1 cellular context compared by ENCODE assay signal in the genomic region with DNA sequence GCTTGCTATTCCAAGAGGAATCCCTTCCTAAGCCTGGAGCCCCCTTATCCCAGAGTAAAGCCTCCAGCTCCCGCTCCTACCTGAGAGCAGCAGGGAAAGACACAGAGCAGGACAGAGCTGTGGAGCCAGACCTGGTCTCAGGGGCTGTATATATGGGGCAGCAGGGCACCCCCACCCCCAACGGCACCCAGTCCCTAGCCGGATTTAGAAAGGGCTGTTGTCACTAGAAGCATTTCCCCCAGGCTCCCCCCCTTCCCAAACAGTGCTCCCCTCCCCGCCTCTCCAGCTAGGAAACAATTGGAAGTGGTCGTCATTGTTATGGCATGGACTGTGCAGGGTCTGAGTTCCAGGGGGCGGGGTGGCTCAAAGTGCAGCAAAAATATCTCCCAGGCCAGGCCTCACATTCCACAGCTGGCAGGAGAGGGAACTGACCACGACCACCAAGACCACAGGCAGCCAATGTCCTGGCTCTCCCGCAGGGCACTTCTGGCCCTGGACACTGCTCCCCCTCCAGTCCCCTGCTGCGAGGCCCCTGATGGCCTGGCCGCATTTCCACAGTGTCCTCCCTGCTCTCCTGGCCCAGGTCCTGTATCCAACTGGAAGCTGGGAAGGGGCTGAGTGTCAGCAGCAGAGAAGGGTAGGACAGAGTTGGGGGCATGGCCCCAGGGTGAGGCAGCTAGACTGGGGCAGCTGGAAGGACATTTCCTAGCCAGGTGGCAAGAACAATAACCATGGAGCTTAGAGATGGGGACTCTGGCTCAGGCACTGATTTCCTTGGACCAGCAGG.
TF ChIP-seq lines count a peak whose summit lies in the region.

MYH7 (minus strand) TSS at position 121 of the 787 bp plus-strand sequence. CDS start 1,928 bp downstream, outside the sequence.

TF ChIP-seq in HepG2, 621 proteins besides CTCF, POLR2A, EP300 and RAD21 (continued from another document and continues in another):
- no peak for TF ChIP-seq HMGXB3 (CRISPR knock-in tag; IDR thresholded peaks at IDR 0.05; ENCODE audit: borderline replicate concordance)
- no peak for TF ChIP-seq ZNF232 (CRISPR knock-in tag; IDR thresholded peaks at IDR 0.05; ENCODE audit: borderline replicate concordance)
- 0 out of 2 replicates have a peak, but pooled peaks have one; percentile 31 for TF ChIP-seq ZNF441 (CRISPR knock-in tag; IDR thresholded peaks at IDR 0.05; ENCODE audit: borderline replicate concordance)
- TF ChIP-seq, protein P1, sequence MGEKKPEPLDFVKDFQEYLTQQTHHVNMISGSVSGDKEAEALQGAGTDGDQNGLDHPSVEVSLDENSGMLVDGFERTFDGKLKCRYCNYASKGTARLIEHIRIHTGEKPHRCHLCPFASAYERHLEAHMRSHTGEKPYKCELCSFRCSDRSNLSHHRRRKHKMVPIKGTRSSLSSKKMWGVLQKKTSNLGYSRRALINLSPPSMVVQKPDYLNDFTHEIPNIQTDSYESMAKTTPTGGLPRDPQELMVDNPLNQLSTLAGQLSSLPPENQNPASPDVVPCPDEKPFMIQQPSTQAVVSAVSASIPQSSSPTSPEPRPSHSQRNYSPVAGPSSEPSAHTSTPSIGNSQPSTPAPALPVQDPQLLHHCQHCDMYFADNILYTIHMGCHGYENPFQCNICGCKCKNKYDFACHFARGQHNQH (CRISPR knock-in tag; IDR thresholded peaks at IDR 0.05) = no peak
- TF ChIP-seq ZNF710 (CRISPR knock-in tag; IDR thresholded peaks at IDR 0.05; ENCODE audit: borderline replicate concordance) = no peak; the same call in 1 of the 2 replicates
- TF ChIP-seq, protein P2, sequence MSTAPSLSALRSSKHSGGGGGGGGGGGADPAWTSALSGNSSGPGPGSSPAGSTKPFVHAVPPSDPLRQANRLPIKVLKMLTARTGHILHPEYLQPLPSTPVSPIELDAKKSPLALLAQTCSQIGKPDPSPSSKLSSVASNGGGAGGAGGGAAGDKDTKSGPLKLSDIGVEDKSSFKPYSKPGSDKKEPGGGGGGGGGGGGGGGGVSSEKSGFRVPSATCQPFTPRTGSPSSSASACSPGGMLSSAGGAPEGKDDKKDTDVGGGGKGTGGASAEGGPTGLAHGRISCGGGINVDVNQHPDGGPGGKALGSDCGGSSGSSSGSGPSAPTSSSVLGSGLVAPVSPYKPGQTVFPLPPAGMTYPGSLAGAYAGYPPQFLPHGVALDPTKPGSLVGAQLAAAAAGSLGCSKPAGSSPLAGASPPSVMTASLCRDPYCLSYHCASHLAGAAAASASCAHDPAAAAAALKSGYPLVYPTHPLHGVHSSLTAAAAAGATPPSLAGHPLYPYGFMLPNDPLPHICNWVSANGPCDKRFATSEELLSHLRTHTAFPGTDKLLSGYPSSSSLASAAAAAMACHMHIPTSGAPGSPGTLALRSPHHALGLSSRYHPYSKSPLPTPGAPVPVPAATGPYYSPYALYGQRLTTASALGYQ (CRISPR knock-in tag; IDR thresholded peaks at IDR 0.05) = no peak
- no peak for TF ChIP-seq GLMP (CRISPR knock-in tag; IDR thresholded peaks at IDR 0.05; ENCODE audit: borderline replicate concordance)
- TF ChIP-seq, protein P3, sequence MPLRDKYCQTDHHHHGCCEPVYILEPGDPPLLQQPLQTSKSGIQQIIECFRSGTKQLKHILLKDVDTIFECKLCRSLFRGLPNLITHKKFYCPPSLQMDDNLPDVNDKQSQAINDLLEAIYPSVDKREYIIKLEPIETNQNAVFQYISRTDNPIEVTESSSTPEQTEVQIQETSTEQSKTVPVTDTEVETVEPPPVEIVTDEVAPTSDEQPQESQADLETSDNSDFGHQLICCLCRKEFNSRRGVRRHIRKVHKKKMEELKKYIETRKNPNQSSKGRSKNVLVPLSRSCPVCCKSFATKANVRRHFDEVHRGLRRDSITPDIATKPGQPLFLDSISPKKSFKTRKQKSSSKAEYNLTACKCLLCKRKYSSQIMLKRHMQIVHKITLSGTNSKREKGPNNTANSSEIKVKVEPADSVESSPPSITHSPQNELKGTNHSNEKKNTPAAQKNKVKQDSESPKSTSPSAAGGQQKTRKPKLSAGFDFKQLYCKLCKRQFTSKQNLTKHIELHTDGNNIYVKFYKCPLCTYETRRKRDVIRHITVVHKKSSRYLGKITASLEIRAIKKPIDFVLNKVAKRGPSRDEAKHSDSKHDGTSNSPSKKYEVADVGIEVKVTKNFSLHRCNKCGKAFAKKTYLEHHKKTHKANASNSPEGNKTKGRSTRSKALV (CRISPR knock-in tag; IDR thresholded peaks at IDR 0.05) = no peak
- no peak for TF ChIP-seq ZBTB14 (CRISPR knock-in tag; IDR thresholded peaks at IDR 0.05)
- no peak for TF ChIP-seq ZNF607 (CRISPR knock-in tag; IDR thresholded peaks at IDR 0.05; ENCODE audit: borderline replicate concordance)
- TF ChIP-seq MYC (CRISPR knock-in tag; IDR thresholded peaks at IDR 0.05; ENCODE audit: borderline replicate concordance) = peak; percentile 48; the same call in 1 of the 2 replicates
- TF ChIP-seq ZNF382 (CRISPR knock-in tag; IDR thresholded peaks at IDR 0.05; ENCODE audit: borderline replicate concordance) = no peak
- no peak for TF ChIP-seq ARID2 (CRISPR knock-in tag; IDR thresholded peaks at IDR 0.05; ENCODE audit: borderline replicate concordance)
- TF ChIP-seq ZKSCAN1 (IDR thresholded peaks at IDR 0.05; ENCODE audit: low read length) = no peak
- no peak for TF ChIP-seq FOXK1 (CRISPR knock-in tag; IDR thresholded peaks at IDR 0.05; ENCODE audit: borderline replicate concordance, low read depth)
- no peak for TF ChIP-seq AGO1 (IDR thresholded peaks at IDR 0.05; ENCODE audit: low read depth, low read length, poor library complexity, severe bottlenecking)
- TF ChIP-seq HOXA7 (CRISPR knock-in tag; IDR thresholded peaks at IDR 0.05) = no peak
- TF ChIP-seq ZBTB42 (CRISPR knock-in tag; IDR thresholded peaks at IDR 0.05) = no peak
- no peak; the same call in 1 of the 2 replicates for TF ChIP-seq XBP1 (CRISPR knock-in tag; IDR thresholded peaks at IDR 0.05)
- peak; percentile 47; the same call in 1 of the 2 replicates for TF ChIP-seq ZNF180 (CRISPR knock-in tag; IDR thresholded peaks at IDR 0.05; ENCODE audit: borderline replicate concordance, low read depth)
- no peak for TF ChIP-seq ZSCAN5A (CRISPR knock-in tag; IDR thresholded peaks at IDR 0.05; ENCODE audit: borderline replicate concordance)
- no peak for TF ChIP-seq PRDM10 (CRISPR knock-in tag; IDR thresholded peaks at IDR 0.05; ENCODE audit: low read depth)
- TF ChIP-seq JUND (CRISPR knock-in tag; IDR thresholded peaks at IDR 0.05) = peak; percentile 85
- TF ChIP-seq YY1 (IDR thresholded peaks at IDR 0.05; ENCODE audit: insufficient read depth, insufficient replicate concordance, low read depth, low read length) = peak; percentile 21
- 0 out of 2 replicates have a peak, but pooled peaks have one; percentile 46 for TF ChIP-seq DNMT1 (CRISPR knock-in tag; IDR thresholded peaks at IDR 0.05)
